Comparison of ENCODE assay signal across 11 cellular contexts in the genomic region with DNA sequence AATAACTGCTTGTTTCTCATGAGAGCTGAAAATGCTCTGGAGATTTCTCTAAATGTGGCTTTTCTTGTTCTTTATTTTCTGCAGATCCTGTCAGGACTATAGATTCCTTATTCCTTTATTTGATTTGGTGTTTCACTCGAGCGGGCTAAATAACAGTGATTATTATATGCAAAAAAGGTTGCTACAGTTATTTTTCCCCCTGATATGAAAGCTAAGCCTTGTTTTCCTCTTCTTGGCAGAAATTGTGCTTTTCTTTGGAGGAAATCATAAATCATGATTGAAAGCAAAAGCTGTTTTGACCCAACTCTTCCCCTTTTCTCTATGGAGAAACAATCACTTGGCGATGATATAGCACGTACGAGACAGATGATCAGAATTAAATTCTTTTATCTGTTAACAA. TPM values are rescaled to one million over a fixed set of nuclear protein-coding genes. Genes with fewer than 3 reads are reported as not detected.
A peak's percentile ranks its signal among the peaks of the same experiment; 100 is the strongest.
DNase-seq lines count a peak whose midpoint lies in the region; ATAC-seq and TF ChIP-seq lines count a peak whose summit lies in the region.
"Had no signal": no experiment of that assay in that cellular context is flagged by ENCODE, and none has a peak within 500 bp of the region (broad histone marks: within the 10 kb centered on the region; RNA-seq: fewer than 3 reads in every experiment).

No MANE protein-coding gene starts in this region.

- H3K4me3 ChIP-seq in adrenal gland, result peak overlapping the region in 1 of 4 donors; percentile 33

- H3K4me3 Mint-ChIP-seq in HFFc6, result no peak overlapping the region
- peak overlapping the region; percentile 66 to 74 for H3K4me3 Mint-ChIP-seq in stimulated activated naive B cell treated with anti-CD40 and anti-IgM and Interleukin-4, amounts not matched to agents 10 μg/mL and 1 μg/mL and 100 μg/mL, for 72 hours
- H3K4me3 Mint-ChIP-seq: natural killer cell had no signal

- peak overlapping the region; percentile 36 to 79 (median 66) for H3K27ac ChIP-seq in adrenal gland
- peak overlapping the region; percentile 94 for H3K27ac ChIP-seq in layer of hippocampus (ENCODE audit: low read depth, low read length)

- TF ChIP-seq CTCF in HFFc6 (IDR thresholded peaks at IDR 0.05), result no peak
- TF ChIP-seq CTCF in adrenal gland (IDR thresholded peaks at IDR 0.05), result no peak

- WGBS in adrenal gland, 4 donors, result 7 to 23% (median 16%) methylated on average over 5 of the region's 5 CpGs

- TF ChIP-seq POLR2A in adrenal gland (IDR thresholded peaks at IDR 0.05), result no peak

- no peak for ATAC-seq in stimulated activated naive B cell treated with anti-CD40 and anti-IgM and Interleukin-4, amounts not matched to agents 10 μg/mL and 1 μg/mL and 100 μg/mL, for 72 hours (replicated peaks)
- ATAC-seq: natural killer cell had no signal

- peaks cover 44 to 63% of the 10 kb centered on the region in 2 donors for H3K4me1 ChIP-seq in adrenal gland (replicated peaks in 1 of 2)

- H3K36me3 ChIP-seq in adrenal gland (replicated peaks in 1 of 2), result no peaks in the 10 kb centered on the region

- peaks cover 79% of the 10 kb centered on the region for H3K4me1 Mint-ChIP-seq in HFFc6 (ENCODE audit: low read depth)
- peaks cover 45 to 57% of the 10 kb centered on the region in 2 donors for H3K4me1 Mint-ChIP-seq in stimulated activated naive B cell treated with anti-CD40 and anti-IgM and Interleukin-4, amounts not matched to agents 10 μg/mL and 1 μg/mL and 100 μg/mL, for 72 hours
- H3K4me1 Mint-ChIP-seq: natural killer cell had no signal

- DNase-seq in HFFc6 (no peak), adrenal gland (no peak), SIG-M5 treated with dmso at 0.1 percent for 504 hours (lab: John Stamatoyannopoulos, UW; ENCODE audit: unreplicated experiment) (no peak), cerebellum (ENCODE audit: low spot score) (no peak), NCI-H1105 (lab: John Stamatoyannopoulos, UW) (no peak)
- DNase-seq in stimulated activated naive B cell treated with anti-CD40 and anti-IgM and Interleukin-4, amounts not matched to agents 10 μg/mL and 1 μg/mL and 100 μg/mL, for 72 hours, result no peak
- no peak for DNase-seq in stimulated activated naive CD4-positive, alpha-beta T cell treated with Interleukin-2 at 50 U/mL for 16 hours (lab: John Stamatoyannopoulos, UW)
- DNase-seq: activated CD4-positive, alpha-beta T cell treated with anti-CD3 and anti-CD28 coated beads for 1 hour; natural killer cell had no signal

- peaks cover 2% of the 10 kb centered on the region; the same call in 1 of the 2 replicates for H3K27me3 Mint-ChIP-seq in HFFc6 (ENCODE audit: insufficient read depth)
- H3K27me3 Mint-ChIP-seq in stimulated activated naive B cell treated with anti-CD40 and anti-IgM and Interleukin-4, amounts not matched to agents 10 μg/mL and 1 μg/mL and 100 μg/mL, for 72 hours, result no peaks in the 10 kb centered on the region

- intact Hi-C loops in adrenal gland (cut with DNase I), result loop anchor here in 1 of 2 donors (10.0 kb wide), 1 partner anchor 69 kb away; no protein-coding TSS in a partner anchor

- peak overlapping the region; percentile 75 for H3K27ac Mint-ChIP-seq in HFFc6
- no peak overlapping the region for H3K27ac Mint-ChIP-seq in stimulated activated naive B cell treated with anti-CD40 and anti-IgM and Interleukin-4, amounts not matched to agents 10 μg/mL and 1 μg/mL and 100 μg/mL, for 72 hours
- H3K27ac Mint-ChIP-seq: activated naive CD4-positive, alpha-beta T cell treated with anti-CD3 and anti-CD28 coated beads, Interleukin-2, amount 50 U/mL, for 72 hours; natural killer cell had no signal

- H3K9me3 ChIP-seq in adrenal gland (replicated peaks in 1 of 3), result no peaks in the 10 kb centered on the region

- H3K9me3 Mint-ChIP-seq in HFFc6, result no peaks in the 10 kb centered on the region
- no peaks in the 10 kb centered on the region for H3K9me3 Mint-ChIP-seq in stimulated activated naive B cell treated with anti-CD40 and anti-IgM and Interleukin-4, amounts not matched to agents 10 μg/mL and 1 μg/mL and 100 μg/mL, for 72 hours
- H3K9me3 Mint-ChIP-seq: activated naive CD4-positive, alpha-beta T cell treated with anti-CD3 and anti-CD28 coated beads, Interleukin-2, amount 50 U/mL, for 72 hours; natural killer cell had no signal

- H3K27me3 ChIP-seq in adrenal gland (no peaks in the 10 kb centered on the region), layer of hippocampus (ENCODE audit: control insufficient read depth, insufficient read depth, low read length) (no peaks in the 10 kb centered on the region)

- H3K36me3 Mint-ChIP-seq in HFFc6 (ENCODE audit: low read depth), result peaks cover 19% of the 10 kb centered on the region
- peaks cover 0 to 6% of the 10 kb centered on the region in 2 donors for H3K36me3 Mint-ChIP-seq in stimulated activated naive B cell treated with anti-CD40 and anti-IgM and Interleukin-4, amounts not matched to agents 10 μg/mL and 1 μg/mL and 100 μg/mL, for 72 hours
- H3K36me3 Mint-ChIP-seq: activated naive CD4-positive, alpha-beta T cell treated with anti-CD3 and anti-CD28 coated beads, Interleukin-2, amount 50 U/mL, for 72 hours; natural killer cell had no signal

RNA-seq across cellular contexts. Expression of gene PPFIBP1, which starts 31.3 kb away (rescaled TPM):
- total RNA-seq in HFFc6 (2021; fragmentation: NEBNext Ultra II Directional; extraction: Animal tissue kit (Norgen Biotek cat#: 25700)), result 100 to 1,000 TPM in 2 of 6 experiments, 10 to 100 TPM in 4; 79.1 to 104 (median 92.0) TPM
- total RNA-seq in adrenal gland, result 100 to 1,000 TPM in 4 of 8 donors, 10 to 100 TPM in 4; 53.3 to 123 (median 100) TPM
- polyA plus RNA-seq in adrenal gland, result 10 to 100 TPM in 2 of 3 donors, 1 to 10 TPM in 1; 9.6 to 27.7 (median 24.4) TPM
- 35.7 TPM for total RNA-seq in cerebellum
